Comparison of ENCODE assay signal across 2 cellular contexts in the genomic region with DNA sequence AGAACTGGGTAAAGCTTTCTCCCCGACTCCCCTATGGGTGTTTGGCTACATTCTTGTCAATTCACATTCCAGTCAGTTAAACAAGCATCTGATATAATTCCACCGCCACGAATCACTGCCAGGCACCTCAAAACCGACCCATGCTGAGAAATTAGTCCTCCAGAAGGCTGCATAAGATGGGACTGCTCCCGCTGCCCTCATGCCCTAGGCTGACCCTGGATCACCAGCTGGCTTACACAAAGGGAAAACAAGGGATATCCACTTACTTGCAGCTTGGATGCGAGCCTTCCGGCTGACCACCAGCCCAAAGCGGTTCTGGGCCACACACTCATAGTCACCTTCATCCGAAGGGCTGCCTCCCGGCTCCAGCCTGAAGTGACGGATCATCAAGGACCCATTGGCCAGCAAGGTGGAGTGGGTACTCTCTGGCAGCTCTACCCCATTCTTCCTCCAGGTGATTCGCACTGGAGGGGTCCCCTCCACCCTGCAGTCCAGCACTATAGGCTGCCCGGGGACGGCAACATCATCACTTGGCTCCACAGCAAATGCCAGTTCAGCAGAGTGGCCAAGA.
A peak's percentile ranks its signal among the peaks of the same experiment; 100 is the strongest.
TF ChIP-seq lines count a peak whose summit lies in the region.

No MANE protein-coding gene starts in this region.

TF ChIP-seq in SK-N-SH, 30 proteins besides CTCF, POLR2A, EP300 and RAD21:
- no peak for TF ChIP-seq POLR2AphosphoS5 (IDR thresholded peaks at IDR 0.05; ENCODE audit: low read depth, low read length)
- TF ChIP-seq RXRA (IDR thresholded peaks at IDR 0.05; ENCODE audit: borderline replicate concordance, low read depth), result no peak; the same call in 1 of the 2 replicates
- no peak for TF ChIP-seq MXI1 (IDR thresholded peaks at IDR 0.05; ENCODE audit: low read depth, low read length)
- TF ChIP-seq, protein P1, sequence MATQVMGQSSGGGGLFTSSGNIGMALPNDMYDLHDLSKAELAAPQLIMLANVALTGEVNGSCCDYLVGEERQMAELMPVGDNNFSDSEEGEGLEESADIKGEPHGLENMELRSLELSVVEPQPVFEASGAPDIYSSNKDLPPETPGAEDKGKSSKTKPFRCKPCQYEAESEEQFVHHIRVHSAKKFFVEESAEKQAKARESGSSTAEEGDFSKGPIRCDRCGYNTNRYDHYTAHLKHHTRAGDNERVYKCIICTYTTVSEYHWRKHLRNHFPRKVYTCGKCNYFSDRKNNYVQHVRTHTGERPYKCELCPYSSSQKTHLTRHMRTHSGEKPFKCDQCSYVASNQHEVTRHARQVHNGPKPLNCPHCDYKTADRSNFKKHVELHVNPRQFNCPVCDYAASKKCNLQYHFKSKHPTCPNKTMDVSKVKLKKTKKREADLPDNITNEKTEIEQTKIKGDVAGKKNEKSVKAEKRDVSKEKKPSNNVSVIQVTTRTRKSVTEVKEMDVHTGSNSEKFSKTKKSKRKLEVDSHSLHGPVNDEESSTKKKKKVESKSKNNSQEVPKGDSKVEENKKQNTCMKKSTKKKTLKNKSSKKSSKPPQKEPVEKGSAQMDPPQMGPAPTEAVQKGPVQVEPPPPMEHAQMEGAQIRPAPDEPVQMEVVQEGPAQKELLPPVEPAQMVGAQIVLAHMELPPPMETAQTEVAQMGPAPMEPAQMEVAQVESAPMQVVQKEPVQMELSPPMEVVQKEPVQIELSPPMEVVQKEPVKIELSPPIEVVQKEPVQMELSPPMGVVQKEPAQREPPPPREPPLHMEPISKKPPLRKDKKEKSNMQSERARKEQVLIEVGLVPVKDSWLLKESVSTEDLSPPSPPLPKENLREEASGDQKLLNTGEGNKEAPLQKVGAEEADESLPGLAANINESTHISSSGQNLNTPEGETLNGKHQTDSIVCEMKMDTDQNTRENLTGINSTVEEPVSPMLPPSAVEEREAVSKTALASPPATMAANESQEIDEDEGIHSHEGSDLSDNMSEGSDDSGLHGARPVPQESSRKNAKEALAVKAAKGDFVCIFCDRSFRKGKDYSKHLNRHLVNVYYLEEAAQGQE (IDR thresholded peaks at IDR 0.05; ENCODE audit: low read depth, low read length), result no peak
- no peak for TF ChIP-seq FOXM1 (IDR thresholded peaks at IDR 0.05; ENCODE audit: low read depth)
- 0 out of 2 replicates have a peak, but pooled peaks have one; percentile 46 for TF ChIP-seq TEAD4 (IDR thresholded peaks at IDR 0.05; ENCODE audit: borderline replicate concordance, insufficient read depth)
- no peak for TF ChIP-seq FOXJ3 (CRISPR knock-in tag; IDR thresholded peaks at IDR 0.05)
- no peak for TF ChIP-seq EZH2phosphoT487 (IDR thresholded peaks at IDR 0.05; ENCODE audit: borderline replicate concordance, low read depth)
- TF ChIP-seq JUND (IDR thresholded peaks at IDR 0.05), result no peak
- TF ChIP-seq, protein P2, sequence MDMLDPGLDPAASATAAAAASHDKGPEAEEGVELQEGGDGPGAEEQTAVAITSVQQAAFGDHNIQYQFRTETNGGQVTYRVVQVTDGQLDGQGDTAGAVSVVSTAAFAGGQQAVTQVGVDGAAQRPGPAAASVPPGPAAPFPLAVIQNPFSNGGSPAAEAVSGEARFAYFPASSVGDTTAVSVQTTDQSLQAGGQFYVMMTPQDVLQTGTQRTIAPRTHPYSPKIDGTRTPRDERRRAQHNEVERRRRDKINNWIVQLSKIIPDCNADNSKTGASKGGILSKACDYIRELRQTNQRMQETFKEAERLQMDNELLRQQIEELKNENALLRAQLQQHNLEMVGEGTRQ (IDR thresholded peaks at IDR 0.05; ENCODE audit: borderline replicate concordance, low read depth, low read length), result no peak
- TF ChIP-seq, protein P3, sequence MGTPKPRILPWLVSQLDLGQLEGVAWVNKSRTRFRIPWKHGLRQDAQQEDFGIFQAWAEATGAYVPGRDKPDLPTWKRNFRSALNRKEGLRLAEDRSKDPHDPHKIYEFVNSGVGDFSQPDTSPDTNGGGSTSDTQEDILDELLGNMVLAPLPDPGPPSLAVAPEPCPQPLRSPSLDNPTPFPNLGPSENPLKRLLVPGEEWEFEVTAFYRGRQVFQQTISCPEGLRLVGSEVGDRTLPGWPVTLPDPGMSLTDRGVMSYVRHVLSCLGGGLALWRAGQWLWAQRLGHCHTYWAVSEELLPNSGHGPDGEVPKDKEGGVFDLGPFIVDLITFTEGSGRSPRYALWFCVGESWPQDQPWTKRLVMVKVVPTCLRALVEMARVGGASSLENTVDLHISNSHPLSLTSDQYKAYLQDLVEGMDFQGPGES (IDR thresholded peaks at IDR 0.05; ENCODE audit: low read depth, low read length), result no peak
- no peak for TF ChIP-seq SIN3A (IDR thresholded peaks at IDR 0.05; ENCODE audit: borderline replicate concordance, low read depth, low read length)
- TF ChIP-seq CHD2 (IDR thresholded peaks at IDR 0.05; ENCODE audit: low read length, partially characterized antibody), result no peak
- peak; percentile 54 for TF ChIP-seq TCF12 (IDR thresholded peaks at IDR 0.05)
- TF ChIP-seq, protein P4, sequence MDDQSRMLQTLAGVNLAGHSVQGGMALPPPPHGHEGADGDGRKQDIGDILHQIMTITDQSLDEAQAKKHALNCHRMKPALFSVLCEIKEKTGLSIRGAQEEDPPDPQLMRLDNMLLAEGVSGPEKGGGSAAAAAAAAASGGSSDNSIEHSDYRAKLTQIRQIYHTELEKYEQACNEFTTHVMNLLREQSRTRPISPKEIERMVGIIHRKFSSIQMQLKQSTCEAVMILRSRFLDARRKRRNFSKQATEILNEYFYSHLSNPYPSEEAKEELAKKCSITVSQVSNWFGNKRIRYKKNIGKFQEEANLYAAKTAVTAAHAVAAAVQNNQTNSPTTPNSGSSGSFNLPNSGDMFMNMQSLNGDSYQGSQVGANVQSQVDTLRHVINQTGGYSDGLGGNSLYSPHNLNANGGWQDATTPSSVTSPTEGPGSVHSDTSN (IDR thresholded peaks at IDR 0.05), result 0 out of 2 replicates have a peak, but pooled peaks have one; percentile 30
TF ChIP-seq in SK-N-SH: peak in this region for 3.

TF ChIP-seq in SK-N-SH treated with all-trans-retinoic acid at 6 μM for 48 hours, 23 proteins besides CTCF, POLR2A, EP300 and RAD21:
- TF ChIP-seq ZNF8 (CRISPR knock-in tag; IDR thresholded peaks at IDR 0.05), result no peak
- no peak for TF ChIP-seq ZC3H10 (CRISPR knock-in tag; IDR thresholded peaks at IDR 0.05)
- TF ChIP-seq CSDC2 (CRISPR knock-in tag; IDR thresholded peaks at IDR 0.05), result no peak
- no peak for TF ChIP-seq ISL1 (CRISPR knock-in tag; IDR thresholded peaks at IDR 0.05)
- no peak for TF ChIP-seq ESRRG (CRISPR knock-in tag; IDR thresholded peaks at IDR 0.05)
- no peak for TF ChIP-seq GLIS3 (CRISPR knock-in tag; IDR thresholded peaks at IDR 0.05)
- TF ChIP-seq ARNTL (CRISPR knock-in tag; IDR thresholded peaks at IDR 0.05; ENCODE audit: borderline replicate concordance, low read depth), result no peak
- TF ChIP-seq, protein P5, sequence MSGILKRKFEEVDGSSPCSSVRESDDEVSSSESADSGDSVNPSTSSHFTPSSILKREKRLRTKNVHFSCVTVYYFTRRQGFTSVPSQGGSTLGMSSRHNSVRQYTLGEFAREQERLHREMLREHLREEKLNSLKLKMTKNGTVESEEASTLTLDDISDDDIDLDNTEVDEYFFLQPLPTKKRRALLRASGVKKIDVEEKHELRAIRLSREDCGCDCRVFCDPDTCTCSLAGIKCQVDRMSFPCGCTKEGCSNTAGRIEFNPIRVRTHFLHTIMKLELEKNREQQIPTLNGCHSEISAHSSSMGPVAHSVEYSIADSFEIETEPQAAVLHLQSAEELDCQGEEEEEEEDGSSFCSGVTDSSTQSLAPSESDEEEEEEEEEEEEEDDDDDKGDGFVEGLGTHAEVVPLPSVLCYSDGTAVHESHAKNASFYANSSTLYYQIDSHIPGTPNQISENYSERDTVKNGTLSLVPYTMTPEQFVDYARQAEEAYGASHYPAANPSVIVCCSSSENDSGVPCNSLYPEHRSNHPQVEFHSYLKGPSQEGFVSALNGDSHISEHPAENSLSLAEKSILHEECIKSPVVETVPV (CRISPR knock-in tag; IDR thresholded peaks at IDR 0.05), result no peak
- TF ChIP-seq, protein P6, sequence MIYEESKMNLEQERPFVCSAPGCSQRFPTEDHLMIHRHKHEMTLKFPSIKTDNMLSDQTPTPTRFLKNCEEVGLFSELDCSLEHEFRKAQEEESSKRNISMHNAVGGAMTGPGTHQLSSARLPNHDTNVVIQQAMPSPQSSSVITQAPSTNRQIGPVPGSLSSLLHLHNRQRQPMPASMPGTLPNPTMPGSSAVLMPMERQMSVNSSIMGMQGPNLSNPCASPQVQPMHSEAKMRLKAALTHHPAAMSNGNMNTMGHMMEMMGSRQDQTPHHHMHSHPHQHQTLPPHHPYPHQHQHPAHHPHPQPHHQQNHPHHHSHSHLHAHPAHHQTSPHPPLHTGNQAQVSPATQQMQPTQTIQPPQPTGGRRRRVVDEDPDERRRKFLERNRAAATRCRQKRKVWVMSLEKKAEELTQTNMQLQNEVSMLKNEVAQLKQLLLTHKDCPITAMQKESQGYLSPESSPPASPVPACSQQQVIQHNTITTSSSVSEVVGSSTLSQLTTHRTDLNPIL (CRISPR knock-in tag; IDR thresholded peaks at IDR 0.05; ENCODE audit: low read depth), result no peak
- TF ChIP-seq, protein P7, sequence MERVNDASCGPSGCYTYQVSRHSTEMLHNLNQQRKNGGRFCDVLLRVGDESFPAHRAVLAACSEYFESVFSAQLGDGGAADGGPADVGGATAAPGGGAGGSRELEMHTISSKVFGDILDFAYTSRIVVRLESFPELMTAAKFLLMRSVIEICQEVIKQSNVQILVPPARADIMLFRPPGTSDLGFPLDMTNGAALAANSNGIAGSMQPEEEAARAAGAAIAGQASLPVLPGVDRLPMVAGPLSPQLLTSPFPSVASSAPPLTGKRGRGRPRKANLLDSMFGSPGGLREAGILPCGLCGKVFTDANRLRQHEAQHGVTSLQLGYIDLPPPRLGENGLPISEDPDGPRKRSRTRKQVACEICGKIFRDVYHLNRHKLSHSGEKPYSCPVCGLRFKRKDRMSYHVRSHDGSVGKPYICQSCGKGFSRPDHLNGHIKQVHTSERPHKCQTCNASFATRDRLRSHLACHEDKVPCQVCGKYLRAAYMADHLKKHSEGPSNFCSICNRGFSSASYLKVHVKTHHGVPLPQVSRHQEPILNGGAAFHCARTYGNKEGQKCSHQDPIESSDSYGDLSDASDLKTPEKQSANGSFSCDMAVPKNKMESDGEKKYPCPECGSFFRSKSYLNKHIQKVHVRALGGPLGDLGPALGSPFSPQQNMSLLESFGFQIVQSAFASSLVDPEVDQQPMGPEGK (CRISPR knock-in tag; IDR thresholded peaks at IDR 0.05; ENCODE audit: borderline replicate concordance), result no peak
